Comparison of ENCODE assay signal across 24 cellular contexts in genomic region chr2:54984476-54984875, GRCh38.
DNase-seq lines count a peak whose midpoint lies in the region; ATAC-seq, FAIRE-seq and TF ChIP-seq lines count a peak whose summit lies in the region.
"Had no signal": no experiment of that assay in that cellular context is flagged by ENCODE, and none has a peak within 500 bp of the region (broad histone marks: within the 10 kb centered on the region; RNA-seq: fewer than 3 reads in every experiment).

No MANE protein-coding gene starts in this region.

- H3K9me3 Mint-ChIP-seq in effector memory CD8-positive, alpha-beta T cell, result no peaks in the 10 kb centered on the region
- H3K9me3 Mint-ChIP-seq: activated naive CD4-positive, alpha-beta T cell treated with anti-CD3 and anti-CD28 coated beads, Interleukin-2, amount 50 U/mL, for 24 hours; IgD-negative memory B cell had no signal

- H3K27me3 ChIP-seq in Panc1 (ENCODE audit: control insufficient read depth, insufficient read depth, low read length), result no peaks in the 10 kb centered on the region
- no peaks in the 10 kb centered on the region for H3K27me3 ChIP-seq in smooth muscle cell (ENCODE audit: low read depth)
- no peaks in the 10 kb centered on the region for H3K27me3 ChIP-seq in HAP-1 (ENCODE audit: low read depth)
- no peaks in the 10 kb centered on the region for H3K27me3 ChIP-seq in left lung
- H3K27me3 ChIP-seq: gastroesophageal sphincter, MG63, neutrophil, thyroid gland had no signal

- CTCF ChIA-PET in Panc1 (lab: Charles Lee), result interaction anchor here (0.6 kb wide), 1 partner anchor 247 kb away, joined by 5 read pairs; no protein-coding TSS in a partner anchor

- in situ Hi-C loops in Panc1 (cut with HindIII; ENCODE audit: low pct_unique_long_range_greater_than_20kb, low sequenced_read_pairs) (no loop called here), HAP-1 (cut with MboI; ENCODE audit: low sequenced_read_pairs) (no loop called here)

- intact Hi-C loops in Panc1 (cut with micrococcal nuclease; ENCODE audit: unreplicated experiment) (no loop called here), left lung (cut with DNase I) (no loop called here)

- peaks cover 99% of the 10 kb centered on the region for H4K20me1 ChIP-seq in smooth muscle cell (ENCODE audit: low read depth)

- FAIRE-seq in H54 (lab: Jason Lieb, UNC), result peak; percentile 30
- FAIRE-seq: islet of Langerhans, small intestine had no signal

- H3K4me3 Mint-ChIP-seq in effector memory CD8-positive, alpha-beta T cell, result no peak overlapping the region
- H3K4me3 Mint-ChIP-seq: activated CD4-positive, alpha-beta T cell treated with anti-CD3 and anti-CD28 coated beads for 36 hours; activated naive CD4-positive, alpha-beta T cell treated with anti-CD3 and anti-CD28 coated beads, Interleukin-2, amount 50 U/mL, for 24 hours; IgD-negative memory B cell had no signal

- ATAC-seq in Panc1 (no peak), left lung (no peak)
- peak; percentile 26 for ATAC-seq in effector memory CD8-positive, alpha-beta T cell (replicated peaks)
- ATAC-seq: activated CD4-positive, alpha-beta T cell treated with anti-CD3 and anti-CD28 coated beads for 36 hours; gastroesophageal sphincter; lower lobe of right lung; stimulated activated naive CD8-positive, alpha-beta T cell treated with anti-CD3 and anti-CD28 coated beads, Interleukin-15, Interleukin-2, amounts not matched to agents 100 U/mL and 50 U/mL, for 24 hours had no signal

- no peak for TF ChIP-seq POLR2A in H54 (IDR thresholded peaks at IDR 0.05; ENCODE audit: low read depth, low read length)

- no peak overlapping the region for H2AFZ ChIP-seq in smooth muscle cell (ENCODE audit: low read depth)

- DNase-seq in H54 (ENCODE audit: insufficient read length, low spot score) (no peak), Panc1 (ENCODE audit: low read depth, low spot score) (no peak), smooth muscle cell (lab: John Stamatoyannopoulos, UW; ENCODE audit: unreplicated experiment) (no peak), HAP-1 (ENCODE audit: low spot score in 2 of 2) (no peak), nucleus accumbens (lab: John Stamatoyannopoulos, UW) (no peak), left lung (no peak)
- DNase-seq in effector memory CD8-positive, alpha-beta T cell, result no peak
- DNase-seq: activated CD4-positive, alpha-beta T cell treated with anti-CD3 and anti-CD28 coated beads for 36 hours; aorta; COR-L47; DMS79 treated with DMSO at 0.1 percent for 48 hours; lower lobe of right lung; MG63; NCI-H1436; NCI-H510A treated with DMSO at 0.1 percent for 48 hours; small intestine; stimulated activated CD4-positive, alpha-beta T cell treated with anti-CD3 and anti-CD28 coated beads, Interleukin-2, amount 100 ng/mL, for 48 hours; stimulated activated naive CD8-positive, alpha-beta T cell treated with anti-CD3 and anti-CD28 coated beads, Interleukin-15, Interleukin-2, amounts not matched to agents 100 U/mL and 50 U/mL, for 24 hours; thyroid gland had no signal

- H3K4me1 Mint-ChIP-seq in effector memory CD8-positive, alpha-beta T cell (ENCODE audit: low read depth in 2 of 2), result peaks cover 14 to 64% of the 10 kb centered on the region in 2 donors

- H3K36me3 ChIP-seq in Panc1 (ENCODE audit: control insufficient read depth, insufficient read depth, low read length), result peaks cover 46% of the 10 kb centered on the region
- H3K36me3 ChIP-seq in smooth muscle cell (ENCODE audit: low read depth), result peaks cover 14% of the 10 kb centered on the region
- peaks cover 41% of the 10 kb centered on the region for H3K36me3 ChIP-seq in HAP-1 (replicated peaks)
- peaks cover 0 to 40% of the 10 kb centered on the region in 2 donors for H3K36me3 ChIP-seq in left lung

- TF ChIP-seq CTCF in Panc1 (IDR thresholded peaks at IDR 0.05), result no peak
- no peak for TF ChIP-seq CTCF in smooth muscle cell (IDR thresholded peaks at IDR 0.05; ENCODE audit: borderline replicate concordance, insufficient read depth, poor library complexity, severe bottlenecking)
- no peak for TF ChIP-seq CTCF in left lung (IDR thresholded peaks at IDR 0.05)

- H3F3A ChIP-seq in smooth muscle cell (ENCODE audit: low read depth), result peaks cover 17% of the 10 kb centered on the region

- no TSS peak for BruUV-seq in Panc1 (replicated peaks; lab: Mats Ljungman, UMichigan)

- H3K36me3 Mint-ChIP-seq in effector memory CD8-positive, alpha-beta T cell (ENCODE audit: insufficient read depth), result peaks cover 29% of the 10 kb centered on the region

- peaks cover 98% of the 10 kb centered on the region for H3K79me2 ChIP-seq in smooth muscle cell (ENCODE audit: low read depth)

- H3K9ac ChIP-seq in smooth muscle cell (ENCODE audit: low read depth), result no peak overlapping the region

- H3K4me3 ChIP-seq in Panc1 (ENCODE audit: low read depth in 2 of 2, low read length in 2 of 2) (no peak overlapping the region), smooth muscle cell (no peak overlapping the region), HAP-1 (no peak overlapping the region), left lung (no peak overlapping the region)
- H3K4me3 ChIP-seq: gastroesophageal sphincter, lower lobe of right lung, MG63, thyroid gland had no signal

- POLR2A ChIA-PET in Panc1 (lab: Charles Lee), result no interaction called here

- peaks cover 87% of the 10 kb centered on the region for H3K4me1 ChIP-seq in Panc1 (ENCODE audit: control insufficient read depth, insufficient read depth, low read length)
- H3K4me1 ChIP-seq in smooth muscle cell (ENCODE audit: low read depth), result no peaks in the 10 kb centered on the region
- H3K4me1 ChIP-seq in HAP-1, result peaks cover 26% of the 10 kb centered on the region
- H3K4me1 ChIP-seq in left lung, result peaks cover 0 to 70% of the 10 kb centered on the region in 2 donors

- no peaks in the 10 kb centered on the region for H3K27me3 Mint-ChIP-seq in effector memory CD8-positive, alpha-beta T cell
- H3K27me3 Mint-ChIP-seq: activated CD4-positive, alpha-beta T cell treated with anti-CD3 and anti-CD28 coated beads for 36 hours; activated naive CD4-positive, alpha-beta T cell treated with anti-CD3 and anti-CD28 coated beads, Interleukin-2, amount 50 U/mL, for 24 hours; IgD-negative memory B cell had no signal

- H3K27ac ChIP-seq in Panc1 (ENCODE audit: low read length) (peak overlapping the region; percentile 76), smooth muscle cell (ENCODE audit: low read depth) (peak overlapping the region; percentile 63), left lung (no peak overlapping the region)
- H3K27ac ChIP-seq: lower lobe of right lung, thyroid gland had no signal

- H3K4me2 ChIP-seq in smooth muscle cell, result no peak overlapping the region

- peak overlapping the region in 1 of 2 donors; percentile 46 for H3K27ac Mint-ChIP-seq in effector memory CD8-positive, alpha-beta T cell
- H3K27ac Mint-ChIP-seq: activated CD4-positive, alpha-beta T cell treated with anti-CD3 and anti-CD28 coated beads for 36 hours had no signal

- no peaks in the 10 kb centered on the region for H3K9me3 ChIP-seq in Panc1 (ENCODE audit: control insufficient read depth, insufficient read depth, low read depth, low read length)
- no peaks in the 10 kb centered on the region for H3K9me3 ChIP-seq in smooth muscle cell (replicated peaks; ENCODE audit: low read depth)
- H3K9me3 ChIP-seq in HAP-1, result no peaks in the 10 kb centered on the region
- no peaks in the 10 kb centered on the region for H3K9me3 ChIP-seq in left lung
- H3K9me3 ChIP-seq: gastroesophageal sphincter, lower lobe of right lung, MG63, neutrophil, thyroid gland had no signal

Comparison
In these comparisons a context has a peak if more than half of its experiments do, and no peak if none do; other contexts are left out.
1. H3K27ac ChIP-seq: peak in Panc1 (single experiment) and smooth muscle cell (single experiment); none in left lung (0 of 2).